ENCODE assay signal across 17 cellular contexts in the genomic region with DNA sequence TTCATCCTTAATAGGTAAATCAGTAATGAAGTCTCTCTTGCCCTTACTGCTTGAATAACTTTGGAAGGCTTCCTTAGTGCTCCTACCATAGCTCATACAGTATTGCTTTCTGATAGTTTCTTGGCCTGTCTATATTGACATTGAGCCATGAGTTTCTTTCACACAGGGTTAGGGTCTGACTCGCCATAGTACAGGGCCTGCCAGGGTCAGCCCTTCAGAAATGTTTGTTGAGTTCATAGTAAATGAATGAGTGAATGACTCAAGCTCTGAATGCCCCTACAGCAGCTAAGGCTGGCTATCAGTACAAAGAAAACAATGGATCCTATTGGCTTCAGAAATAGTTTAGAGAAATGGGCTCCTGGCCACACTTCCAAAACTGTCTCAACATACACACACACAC.
"Had no signal": no experiment of that assay in that cellular context is flagged by ENCODE, and none has a peak within 500 bp of the region (broad histone marks: within the 10 kb centered on the region; RNA-seq: fewer than 3 reads in every experiment).

No MANE protein-coding gene starts in this region.

- H3K9me3 Mint-ChIP-seq: activated CD4-positive, alpha-beta memory T cell treated with anti-CD3 and anti-CD28 coated beads, Interleukin-2, amount 10 ng/mL, durations not matched to agents 7 days and 5 days; activated naive CD8-positive, alpha-beta T cell treated with anti-CD3 and anti-CD28 coated beads for 36 hours; neural crest cell; stimulated activated naive CD8-positive, alpha-beta T cell treated with anti-CD3 and anti-CD28 coated beads, Interleukin-15, amount 100 ng/mL, for 72 hours; T-cell had no signal

- H3K36me3 Mint-ChIP-seq: activated naive CD8-positive, alpha-beta T cell treated with anti-CD3 and anti-CD28 coated beads for 36 hours; T-cell had no signal

- H3K27ac Mint-ChIP-seq: activated CD4-positive, alpha-beta memory T cell treated with anti-CD3 and anti-CD28 coated beads, Interleukin-2, amount 10 ng/mL, durations not matched to agents 7 days and 5 days; activated CD4-positive, alpha-beta T cell treated with anti-CD3 and anti-CD28 coated beads for 36 hours; activated naive CD8-positive, alpha-beta T cell treated with anti-CD3 and anti-CD28 coated beads for 36 hours; activated T-cell treated with anti-CD3 and anti-CD28 coated beads, Interleukin-2, amount 50 U/mL, for 72 hours; stimulated activated naive CD8-positive, alpha-beta T cell treated with anti-CD3 and anti-CD28 coated beads, Interleukin-15, amount 100 ng/mL, for 72 hours; T-cell had no signal

- H3K27me3 Mint-ChIP-seq: activated CD4-positive, alpha-beta memory T cell treated with anti-CD3 and anti-CD28 coated beads, Interleukin-2, amount 10 ng/mL, durations not matched to agents 7 days and 5 days; activated CD4-positive, alpha-beta T cell treated with anti-CD3 and anti-CD28 coated beads for 36 hours; activated naive CD8-positive, alpha-beta T cell treated with anti-CD3 and anti-CD28 coated beads for 36 hours; stimulated activated naive CD8-positive, alpha-beta T cell treated with anti-CD3 and anti-CD28 coated beads, Interleukin-15, amount 100 ng/mL, for 72 hours; T-cell had no signal

- H3K4me1 Mint-ChIP-seq: activated CD4-positive, alpha-beta memory T cell treated with anti-CD3 and anti-CD28 coated beads, Interleukin-2, amount 10 ng/mL, durations not matched to agents 7 days and 5 days; activated CD4-positive, alpha-beta T cell treated with anti-CD3 and anti-CD28 coated beads for 36 hours; activated naive CD8-positive, alpha-beta T cell treated with anti-CD3 and anti-CD28 coated beads for 36 hours; neural crest cell; stimulated activated naive CD8-positive, alpha-beta T cell treated with anti-CD3 and anti-CD28 coated beads, Interleukin-15, amount 100 ng/mL, for 72 hours; T-cell had no signal

- DNase-seq: activated CD4-positive, alpha-beta memory T cell treated with anti-CD3 and anti-CD28 coated beads, Interleukin-2, amount 10 ng/mL, durations not matched to agents 7 days and 5 days; activated CD4-positive, alpha-beta T cell treated with anti-CD3 and anti-CD28 coated beads for 36 hours; activated gamma-delta T cell treated with Interleukin-2 at 50 U/mL for 16 hours; activated naive CD8-positive, alpha-beta T cell treated with anti-CD3 and anti-CD28 coated beads for 36 hours; activated T-cell treated with anti-CD3 and anti-CD28 coated beads, Interleukin-2, amount 50 U/mL, for 72 hours; glutamatergic neuron; left ventricle myocardium superior; ovary; stimulated activated CD4-positive, alpha-beta T cell treated with anti-CD3 and anti-CD28 coated beads, Interleukin-15, amount 100 ng/mL, for 24 hours; stimulated activated CD4-positive, alpha-beta T cell treated with anti-CD3 and anti-CD28 coated beads, Interleukin-4, amount 100 ng/mL, for 24 hours; stimulated activated naive CD8-positive, alpha-beta T cell treated with anti-CD3 and anti-CD28 coated beads, Interleukin-15, amount 100 ng/mL, for 72 hours; T-cell; T1000; WERI-Rb-1 had no signal

- ATAC-seq: activated CD4-positive, alpha-beta T cell treated with anti-CD3 and anti-CD28 coated beads for 36 hours; activated T-cell treated with anti-CD3 and anti-CD28 coated beads, Interleukin-2, amount 50 U/mL, for 72 hours; left ventricle myocardium superior; stimulated activated naive CD8-positive, alpha-beta T cell treated with anti-CD3 and anti-CD28 coated beads, Interleukin-15, amount 100 ng/mL, for 72 hours; T-cell had no signal

- H3K4me3 Mint-ChIP-seq: activated CD4-positive, alpha-beta memory T cell treated with anti-CD3 and anti-CD28 coated beads, Interleukin-2, amount 10 ng/mL, durations not matched to agents 7 days and 5 days; activated CD4-positive, alpha-beta T cell treated with anti-CD3 and anti-CD28 coated beads for 36 hours; activated naive CD8-positive, alpha-beta T cell treated with anti-CD3 and anti-CD28 coated beads for 36 hours; activated T-cell treated with anti-CD3 and anti-CD28 coated beads, Interleukin-2, amount 50 U/mL, for 72 hours; neural crest cell; stimulated activated naive CD8-positive, alpha-beta T cell treated with anti-CD3 and anti-CD28 coated beads, Interleukin-15, amount 100 ng/mL, for 72 hours; T-cell had no signal

- H3K27ac ChIP-seq: cardiac muscle cell, ovary, thoracic aorta, WERI-Rb-1 had no signal
